In genomic region chr9:22052376-22052945, GRCh38 we compare ENCODE assay signal across 8 cellular contexts. TPM values are rescaled to one million over a fixed set of nuclear protein-coding genes. Genes with fewer than 3 reads are reported as not detected.
DNase-seq lines count a peak whose midpoint lies in the region; ATAC-seq and TF ChIP-seq lines count a peak whose summit lies in the region.

No MANE protein-coding gene starts in this region.

- H3K4me1 Mint-ChIP-seq in GM23338 = no peaks in the 10 kb centered on the region
- peaks cover 46% of the 10 kb centered on the region for H3K4me1 Mint-ChIP-seq in activated CD4-positive, alpha-beta T cell treated with anti-CD3 and anti-CD28 coated beads, Interleukin-2, amount 10 ng/mL, durations not matched to agents 7 days and 5 days

- H3K27ac Mint-ChIP-seq in GM23338 = no peak overlapping the region
- peak overlapping the region; percentile 6 for H3K27ac Mint-ChIP-seq in activated CD4-positive, alpha-beta T cell treated with anti-CD3 and anti-CD28 coated beads, Interleukin-2, amount 10 ng/mL, durations not matched to agents 7 days and 5 days

- H3K4me1 ChIP-seq in GM23338 (ENCODE audit: insufficient read depth) (no peaks in the 10 kb centered on the region), hepatocyte (ENCODE audit: insufficient read depth) (no peaks in the 10 kb centered on the region), stomach (no peaks in the 10 kb centered on the region)

- H3K4me2 ChIP-seq in GM23338 = no peak overlapping the region
- no peak overlapping the region for H3K4me2 ChIP-seq in hepatocyte

- no peak for TF ChIP-seq CTCF in AG09309 (IDR thresholded peaks at IDR 0.05; ENCODE audit: control insufficient read depth, insufficient read depth, low read depth, low read length, missing control alignments)
- TF ChIP-seq CTCF in GM23338 (conservative IDR thresholded peaks at IDR 0.05; ENCODE audit: low read depth in 2 of 2) = no peak
- no peak for TF ChIP-seq CTCF in hepatocyte (IDR thresholded peaks at IDR 0.05; ENCODE audit: poor library complexity)
- TF ChIP-seq CTCF in stomach (IDR thresholded peaks at IDR 0.05) = no peak

- WGBS in hepatocyte (ENCODE audit: low lambda C conversion rate, missing lambda C conversion rate) = 43% methylated on average over 4 of the region's 4 CpGs
- WGBS in stomach, 5 donors = 34 to 45% (median 36%) methylated on average over 4 of the region's 4 CpGs

- no peak for ATAC-seq in GM23338
- ATAC-seq in HG03354 (IDR thresholded peaks at IDR 0.05; ENCODE audit: poor library complexity, severe bottlenecking, unreplicated experiment) = no peak

- H3K27me3 Mint-ChIP-seq in GM23338 (ENCODE audit: insufficient read depth, low read depth, poor library complexity) = no peaks in the 10 kb centered on the region
- peaks cover 21% of the 10 kb centered on the region for H3K27me3 Mint-ChIP-seq in activated CD4-positive, alpha-beta T cell treated with anti-CD3 and anti-CD28 coated beads, Interleukin-2, amount 10 ng/mL, durations not matched to agents 7 days and 5 days

- no peaks in the 10 kb centered on the region for H3K9me3 Mint-ChIP-seq in GM23338
- H3K9me3 Mint-ChIP-seq in activated CD4-positive, alpha-beta T cell treated with anti-CD3 and anti-CD28 coated beads, Interleukin-2, amount 10 ng/mL, durations not matched to agents 7 days and 5 days = no peaks in the 10 kb centered on the region

- POLR2A ChIA-PET in activated CD4-positive, alpha-beta T cell treated with anti-CD3 and anti-CD28 coated beads, Interleukin-2, amount 10 ng/mL, durations not matched to agents 7 days and 5 days (lab: Charles Lee) = no interaction called here

- no peaks in the 10 kb centered on the region for H3K36me3 Mint-ChIP-seq in GM23338 (ENCODE audit: low read depth)
- H3K36me3 Mint-ChIP-seq in activated CD4-positive, alpha-beta T cell treated with anti-CD3 and anti-CD28 coated beads, Interleukin-2, amount 10 ng/mL, durations not matched to agents 7 days and 5 days (ENCODE audit: low read depth) = peaks cover 29% of the 10 kb centered on the region

- H3K9me2 ChIP-seq in GM23338 (ENCODE audit: insufficient read depth) (no peaks in the 10 kb centered on the region), hepatocyte (replicated peaks; ENCODE audit: insufficient read depth) (no peaks in the 10 kb centered on the region)

- H3K4me3 Mint-ChIP-seq in GM23338 = no peak overlapping the region
- no peak overlapping the region for H3K4me3 Mint-ChIP-seq in activated CD4-positive, alpha-beta T cell treated with anti-CD3 and anti-CD28 coated beads, Interleukin-2, amount 10 ng/mL, durations not matched to agents 7 days and 5 days

- H3K9me3 ChIP-seq in hepatocyte (ENCODE audit: low read depth) = no peaks in the 10 kb centered on the region
- no peaks in the 10 kb centered on the region for H3K9me3 ChIP-seq in stomach

- H2AFZ ChIP-seq in GM23338 (peak overlapping the region; percentile 24; the same call in 1 of the 2 replicates), hepatocyte (no peak overlapping the region)

- H3K27ac ChIP-seq in GM23338 (ENCODE audit: low read depth) (no peak overlapping the region), hepatocyte (no peak overlapping the region), stomach (no peak overlapping the region)

- no peaks in the 10 kb centered on the region for H4K20me1 ChIP-seq in GM23338 (replicated peaks; ENCODE audit: insufficient read depth)
- no peaks in the 10 kb centered on the region for H4K20me1 ChIP-seq in hepatocyte (ENCODE audit: insufficient read depth, poor library complexity, severe bottlenecking)

- TF ChIP-seq POLR2A in stomach (IDR thresholded peaks at IDR 0.05) = no peak

- no peak overlapping the region for H3K4me3 ChIP-seq in AG09309 (ENCODE audit: control insufficient read depth, low read depth, low read length)
- no peak overlapping the region for H3K4me3 ChIP-seq in GM23338
- H3K4me3 ChIP-seq in hepatocyte = no peak overlapping the region
- H3K4me3 ChIP-seq in stomach = no peak overlapping the region

- intact Hi-C loops in stomach (cut with DNase I; ENCODE audit: low total_unique reads) = no loop called here

- H3K79me2 ChIP-seq in GM23338 (replicated peaks; ENCODE audit: insufficient read depth) (no peaks in the 10 kb centered on the region), hepatocyte (no peaks in the 10 kb centered on the region)

- no peaks in the 10 kb centered on the region for H3F3A ChIP-seq in GM23338 (replicated peaks; ENCODE audit: low read depth)

- no peaks in the 10 kb centered on the region for H3K27me3 ChIP-seq in GM23338 (ENCODE audit: insufficient read depth)
- no peaks in the 10 kb centered on the region for H3K27me3 ChIP-seq in hepatocyte
- no peaks in the 10 kb centered on the region for H3K27me3 ChIP-seq in stomach

- CTCF ChIA-PET in activated CD4-positive, alpha-beta T cell treated with anti-CD3 and anti-CD28 coated beads, Interleukin-2, amount 10 ng/mL, durations not matched to agents 7 days and 5 days (lab: Charles Lee) = interaction anchor here (0.8 to 1.6 kb wide), 4 partner anchors 11 to 15 kb away, joined by 4 to 5 read pairs (median 4); no protein-coding TSS in a partner anchor

- peak; percentile 77 for DNase-seq in AG09309 (ENCODE audit: low read depth)
- DNase-seq in GM23338 (ENCODE audit: low spot score) = no peak
- peak; percentile 33 for DNase-seq in activated CD4-positive, alpha-beta T cell treated with anti-CD3 and anti-CD28 coated beads, Interleukin-2, amount 10 ng/mL, durations not matched to agents 7 days and 5 days
- peak; percentile 16 for DNase-seq in hepatocyte (ENCODE audit: low spot score)
- DNase-seq in ecto neural progenitor cell (ENCODE audit: low spot score) = no peak
- no peak for DNase-seq in stomach
- DNase-seq in cerebellar cortex (ENCODE audit: low spot score) = no peak

- H3K36me3 ChIP-seq in GM23338 (ENCODE audit: insufficient read depth) (no peaks in the 10 kb centered on the region), hepatocyte (replicated peaks; ENCODE audit: insufficient read depth, low read depth) (no peaks in the 10 kb centered on the region), stomach (no peaks in the 10 kb centered on the region)

- TF ChIP-seq EP300 in stomach (IDR thresholded peaks at IDR 0.05) = no peak

TF ChIP-seq in GM23338, 12 proteins besides CTCF, POLR2A, EP300 and RAD21 (continues in another document):
- TF ChIP-seq CREB1 (CRISPR knock-in tag; IDR thresholded peaks at IDR 0.05; ENCODE audit: low read depth) (no peak), ETS1 (IDR thresholded peaks at IDR 0.05) (no peak), POLR2AphosphoS5 (IDR thresholded peaks at IDR 0.05; ENCODE audit: low read depth) (no peak), JUNB (IDR thresholded peaks at IDR 0.05; ENCODE audit: unreplicated experiment) (no peak)

RNA-seq across cellular contexts. Expression of gene CDKN2B, which starts 43.4 kb away (rescaled TPM):
- total RNA-seq in GM23338 (2014; rRNA removed; shearing (Covaris generic)) = 0.31 and 0.83 TPM in 2 replicates
- polyA plus RNA-seq in GM23338 (2016; fragmentation: Nextera tagmentation; extraction: Ambion mirVana) (0.09 and 0.29 TPM in 2 replicates), hepatocyte (6.0 and 15.1 TPM in 2 replicates), stomach (10 to 100 TPM in 1 of 3 donors, 1 to 10 TPM in 2; 4.7 to 12.8 (median 8.6) TPM)
- under 1 TPM; 0.65 to 0.87 TPM for total RNA-seq in activated CD4-positive, alpha-beta T cell treated with anti-CD3 and anti-CD28 coated beads, Interleukin-2, amount 10 ng/mL, durations not matched to agents 7 days and 5 days
- total RNA-seq in hepatocyte (8.5 and 18.6 TPM in 2 replicates), stomach (100 to 1,000 TPM in 1 of 5 donors, 1 to 10 TPM in 2, under 1 TPM in 1, not detected in 1; 0.58 to 152 (median 3.6) TPM)

RNA-seq across cellular contexts. Expression of gene CDKN2B-AS1, which starts 57.9 kb away (rescaled TPM):
- total RNA-seq in GM23338 (2014; rRNA removed; shearing (Covaris generic)) = 0.14 TPM in 1 of 2 replicates, not detected in the other
- polyA plus RNA-seq in GM23338 (2016; fragmentation: Nextera tagmentation; extraction: Ambion mirVana) (not detected in 2 replicates), hepatocyte (0.26 and 0.68 TPM in 2 replicates), stomach (1 to 10 TPM in 1 of 3 donors, under 1 TPM in 1, not detected in 1; 0.48 to 1.1 TPM)
- 1 to 10 TPM; 4.4 to 5.6 TPM for total RNA-seq in activated CD4-positive, alpha-beta T cell treated with anti-CD3 and anti-CD28 coated beads, Interleukin-2, amount 10 ng/mL, durations not matched to agents 7 days and 5 days
- total RNA-seq in hepatocyte (0.27 and 1.1 TPM in 2 replicates), stomach (1 to 10 TPM in 2 of 5 donors, under 1 TPM in 1, not detected in 2; 0.73 to 1.6 (median 1.4) TPM)

RNA-seq across cellular contexts. Expression of gene CDKN2A, which starts 58.3 kb away (rescaled TPM):
- total RNA-seq in GM23338 (2014; rRNA removed; shearing (Covaris generic)) = 0.87 and 4.0 TPM in 2 replicates
- 1.2 and 2.7 TPM in 2 replicates for polyA plus RNA-seq in GM23338 (2016; fragmentation: Nextera tagmentation; extraction: Ambion mirVana)
- total RNA-seq in activated CD4-positive, alpha-beta T cell treated with anti-CD3 and anti-CD28 coated beads, Interleukin-2, amount 10 ng/mL, durations not matched to agents 7 days and 5 days = 10 to 100 TPM; 15.9 to 16.6 TPM
- total RNA-seq in hepatocyte = 0.76 and 0.90 TPM in 2 replicates
- 2.9 and 4.8 TPM in 2 replicates for polyA plus RNA-seq in hepatocyte
- 10 to 100 TPM in 1 of 5 donors, under 1 TPM in 1, not detected in 3; 0.73 to 47.3 TPM for total RNA-seq in stomach
- 1 to 10 TPM in 2 of 3 donors, not detected in 1; 1.9 to 3.2 TPM for polyA plus RNA-seq in stomach

Comparison
In these comparisons a context has a peak if more than half of its experiments do, and no peak if none do; other contexts are left out.
1. DNase-seq: peak in AG09309 (single experiment), activated CD4-positive, alpha-beta T cell treated with anti-CD3 and anti-CD28 coated beads, Interleukin-2, amount 10 ng/mL, durations not matched to agents 7 days and 5 days (single experiment) and hepatocyte (single experiment); none in GM23338 (single experiment), ecto neural progenitor cell (single experiment), stomach (single experiment) and cerebellar cortex (single experiment).